In the genomic region with DNA sequence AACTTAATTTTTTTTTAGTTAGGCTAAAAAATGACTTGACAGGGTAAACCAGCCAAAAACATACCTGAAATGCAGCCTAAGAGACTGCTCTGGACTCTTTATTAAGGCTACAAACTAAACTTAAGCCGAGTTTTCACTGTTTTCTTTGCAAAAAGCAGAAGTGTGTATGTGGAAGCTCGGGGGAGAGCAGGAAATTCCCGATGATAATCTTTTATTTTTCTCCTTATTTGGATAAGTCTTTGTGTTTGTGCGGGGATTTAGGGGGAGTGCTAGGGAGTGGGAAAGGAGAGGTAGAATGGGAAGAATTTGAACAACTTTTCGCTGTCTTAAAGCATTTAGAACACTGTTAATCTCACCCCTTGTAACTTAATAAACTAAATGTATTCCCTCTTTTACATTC, we compare ENCODE assay signal across 13 cellular contexts. TPM values are rescaled to one million over a fixed set of nuclear protein-coding genes. Genes with fewer than 3 reads are reported as not detected.
DNase-seq lines count a peak whose midpoint lies in the region; ATAC-seq, FAIRE-seq and TF ChIP-seq lines count a peak whose summit lies in the region.
"Had no signal": no experiment of that assay in that cellular context is flagged by ENCODE, and none has a peak within 500 bp of the region (broad histone marks: within the 10 kb centered on the region; RNA-seq: fewer than 3 reads in every experiment).

No MANE protein-coding gene starts in this region.

- ATAC-seq in HG02852 (IDR thresholded peaks at IDR 0.05; ENCODE audit: unreplicated experiment), result no peak

- H3K9me2 ChIP-seq in SK-N-SH, result no peaks in the 10 kb centered on the region

- H3K4me3 ChIP-seq in CD8-positive, alpha-beta memory T cell (ENCODE audit: low read length), result no peak overlapping the region
- H3K4me3 ChIP-seq in SK-N-SH (ENCODE audit: low read depth in 2 of 2, low read length in 1 of 2) (peak overlapping the region in 1 of 2 experiments; percentile 46; a peak in 2 of 4 replicates), endothelial cell of umbilical vein (replicated peaks in 1 of 3; ENCODE audit: insufficient read depth in 1 of 3, low read depth in 1 of 3, low read length in 3 of 3) (peak overlapping the region in 1 of 3 experiments; percentile 32), osteoblast (ENCODE audit: insufficient read depth, low read length) (no peak overlapping the region)

- no peak for TF ChIP-seq RAD21 in SK-N-SH (IDR thresholded peaks at IDR 0.05; ENCODE audit: low read length)

- CTCF ChIA-PET in CD8-positive, alpha-beta memory T cell (lab: Charles Lee), result no interaction called here
- CTCF ChIA-PET in SK-N-SH (lab: Yijun Ruan, JAX) (interaction anchor here (1.4 kb wide), 1 partner anchor 13 kb away, joined by 3 read pairs; no protein-coding TSS in a partner anchor), endothelial cell of umbilical vein (lab: Charles Lee) (interaction anchor here (1.0 to 1.5 kb wide), 3 partner anchors 12 to 34 kb away, joined by 3 to 5 read pairs (median 4); no protein-coding TSS in a partner anchor)

- H3K36me3 Mint-ChIP-seq in CD8-positive, alpha-beta memory T cell, result peaks cover 6 to 60% (median 25%) of the 10 kb centered on the region in 3 donors
- H3K36me3 Mint-ChIP-seq in activated T-helper 2 cell treated with anti-CD3 and anti-CD28 coated beads, Interferon-gamma antibody, Interleukin-2, Interleukin-4, amounts not matched to agents 10 μg/mL and 5 μg/mL and 100 μg/mL, durations not matched to agents 14 hours and 24 hours and 36 hours (ENCODE audit: low read depth), result peaks cover 30% of the 10 kb centered on the region

- POLR2A ChIA-PET in CD8-positive, alpha-beta memory T cell (lab: Charles Lee), result no interaction called here
- POLR2A ChIA-PET in SK-N-SH (lab: Yijun Ruan, JAX) (no interaction called here), endothelial cell of umbilical vein (lab: Charles Lee) (no interaction called here)

- H3K4me2 ChIP-seq in SK-N-SH (peak overlapping the region; percentile 56), endothelial cell of umbilical vein (ENCODE audit: insufficient read depth, low read length) (peak overlapping the region; percentile 87), osteoblast (ENCODE audit: insufficient read depth, low read length) (peak overlapping the region; percentile 53)

- no peaks in the 10 kb centered on the region for H4K20me1 ChIP-seq in SK-N-SH (ENCODE audit: insufficient read depth)
- no peaks in the 10 kb centered on the region for H4K20me1 ChIP-seq in endothelial cell of umbilical vein (replicated peaks; ENCODE audit: control insufficient read depth, extremely low read depth, insufficient read depth, low read length)
- H4K20me1 ChIP-seq in osteoblast (ENCODE audit: insufficient read depth, low read length), result no peaks in the 10 kb centered on the region

- H3K27me3 Mint-ChIP-seq in CD8-positive, alpha-beta memory T cell, result no peaks in the 10 kb centered on the region
- H3K27me3 Mint-ChIP-seq in activated T-helper 2 cell treated with anti-CD3 and anti-CD28 coated beads, Interferon-gamma antibody, Interleukin-2, Interleukin-4, amounts not matched to agents 10 μg/mL and 5 μg/mL and 100 μg/mL, durations not matched to agents 14 hours and 24 hours and 36 hours (ENCODE audit: low read depth), result no peaks in the 10 kb centered on the region

- no peaks in the 10 kb centered on the region for H3K4me1 Mint-ChIP-seq in CD8-positive, alpha-beta memory T cell
- peaks cover 7% of the 10 kb centered on the region for H3K4me1 Mint-ChIP-seq in activated T-helper 2 cell treated with anti-CD3 and anti-CD28 coated beads, Interferon-gamma antibody, Interleukin-2, Interleukin-4, amounts not matched to agents 10 μg/mL and 5 μg/mL and 100 μg/mL, durations not matched to agents 14 hours and 24 hours and 36 hours (ENCODE audit: low read depth)

- no peak overlapping the region for H3K4me3 Mint-ChIP-seq in CD8-positive, alpha-beta memory T cell
- H3K4me3 Mint-ChIP-seq in activated T-helper 2 cell treated with anti-CD3 and anti-CD28 coated beads, Interferon-gamma antibody, Interleukin-2, Interleukin-4, amounts not matched to agents 10 μg/mL and 5 μg/mL and 100 μg/mL, durations not matched to agents 14 hours and 24 hours and 36 hours (ENCODE audit: low read depth), result no peak overlapping the region

- no peak overlapping the region for H3K27ac Mint-ChIP-seq in CD8-positive, alpha-beta memory T cell
- no peak overlapping the region for H3K27ac Mint-ChIP-seq in activated T-helper 2 cell treated with anti-CD3 and anti-CD28 coated beads, Interferon-gamma antibody, Interleukin-2, Interleukin-4, amounts not matched to agents 10 μg/mL and 5 μg/mL and 100 μg/mL, durations not matched to agents 14 hours and 24 hours and 36 hours

- no peak for FAIRE-seq in endothelial cell of umbilical vein (lab: Jason Lieb, UNC)
- FAIRE-seq: bronchial epithelial cell had no signal

- H2AFZ ChIP-seq in SK-N-SH (ENCODE audit: low read depth) (peak overlapping the region; percentile 6; the same call in 1 of the 2 replicates), endothelial cell of umbilical vein (ENCODE audit: low read depth, low read length) (peak overlapping the region; percentile 31), osteoblast (ENCODE audit: low read length) (peak overlapping the region; percentile 11)

- TF ChIP-seq CTCF in SK-N-SH (IDR thresholded peaks at IDR 0.05) (no peak), endothelial cell of umbilical vein (IDR thresholded peaks at IDR 0.05; ENCODE audit: extremely low read depth in 1 of 2, insufficient read depth in 1 of 2, low read depth in 1 of 2, low read length in 2 of 2) (no peak), osteoblast (IDR thresholded peaks at IDR 0.05; ENCODE audit: extremely low read depth, low read depth, low read length) (no peak)

- dilution Hi-C loops in endothelial cell of umbilical vein (cut with MboI; ENCODE audit: extremely low pct_ligation_motif_present, low sequenced_read_pairs), result no loop called here

- no peaks in the 10 kb centered on the region for H3K9me3 ChIP-seq in CD8-positive, alpha-beta memory T cell (ENCODE audit: low read length)
- H3K9me3 ChIP-seq in SK-N-SH (no peaks in the 10 kb centered on the region), endothelial cell of umbilical vein (replicated peaks; ENCODE audit: control insufficient read depth, insufficient read depth, low read length) (no peaks in the 10 kb centered on the region), osteoblast (ENCODE audit: low read depth, low read length) (no peaks in the 10 kb centered on the region)

- H3K9ac ChIP-seq in SK-N-SH (peak overlapping the region; percentile 25; the same call in 1 of the 2 replicates), endothelial cell of umbilical vein (replicated peaks; ENCODE audit: extremely low read depth, insufficient read depth, low read length) (peak overlapping the region; percentile 68)

- H3K9me3 Mint-ChIP-seq in CD8-positive, alpha-beta memory T cell, result no peaks in the 10 kb centered on the region
- no peaks in the 10 kb centered on the region for H3K9me3 Mint-ChIP-seq in activated T-helper 2 cell treated with anti-CD3 and anti-CD28 coated beads, Interferon-gamma antibody, Interleukin-2, Interleukin-4, amounts not matched to agents 10 μg/mL and 5 μg/mL and 100 μg/mL, durations not matched to agents 14 hours and 24 hours and 36 hours

- no peaks in the 10 kb centered on the region for H3K27me3 ChIP-seq in CD8-positive, alpha-beta memory T cell (ENCODE audit: insufficient read depth, low read length, poor library complexity, severe bottlenecking)
- no peaks in the 10 kb centered on the region for H3K27me3 ChIP-seq in SK-N-SH (ENCODE audit: insufficient read depth)
- no peaks in the 10 kb centered on the region for H3K27me3 ChIP-seq in endothelial cell of umbilical vein (ENCODE audit: control insufficient read depth in 2 of 2, insufficient read depth in 2 of 2, low read length in 2 of 2)
- H3K27me3 ChIP-seq in osteoblast (ENCODE audit: insufficient read depth, low read length), result no peaks in the 10 kb centered on the region

- intact Hi-C loops in endothelial cell of umbilical vein (cut with micrococcal nuclease) (no loop called here), posterior cingulate gyrus (cut with DNase I) (no loop called here)
- intact Hi-C loops in activated T-helper 2 cell treated with anti-CD3 and anti-CD28 coated beads, Interferon-gamma antibody, Interleukin-2, Interleukin-4, amounts not matched to agents 10 μg/mL and 5 μg/mL and 100 μg/mL, durations not matched to agents 14 hours and 24 hours and 36 hours (cut with micrococcal nuclease), result no loop called here

- H3K9me1 ChIP-seq in endothelial cell of umbilical vein (replicated peaks; ENCODE audit: control insufficient read depth, extremely low read depth, insufficient read depth, low read length), result no peaks in the 10 kb centered on the region

- no peaks in the 10 kb centered on the region for H3K79me2 ChIP-seq in SK-N-SH (ENCODE audit: insufficient read depth)
- H3K79me2 ChIP-seq in endothelial cell of umbilical vein (ENCODE audit: control insufficient read depth, insufficient read depth, low read length), result no peaks in the 10 kb centered on the region
- no peaks in the 10 kb centered on the region for H3K79me2 ChIP-seq in osteoblast (ENCODE audit: insufficient read depth, low read length)

- no peak for TF ChIP-seq POLR2A in endothelial cell of umbilical vein (IDR thresholded peaks at IDR 0.05; ENCODE audit: low read depth, low read length)

- no TSS peak for BruUV-seq in endothelial cell of umbilical vein (replicated peaks; lab: Mats Ljungman, UMichigan)

- H3K36me3 ChIP-seq in CD8-positive, alpha-beta memory T cell (ENCODE audit: insufficient read depth, low read length), result peaks cover 5% of the 10 kb centered on the region
- H3K36me3 ChIP-seq in SK-N-SH (replicated peaks in 1 of 2; ENCODE audit: control insufficient read depth in 1 of 2, insufficient read depth in 2 of 2, low read length in 1 of 2), result peaks cover 26 to 41% of the 10 kb centered on the region in 2 experiments
- H3K36me3 ChIP-seq in endothelial cell of umbilical vein (ENCODE audit: control insufficient read depth in 2 of 2, extremely low read depth in 1 of 2, insufficient read depth in 2 of 2, low read length in 2 of 2), result no peaks in the 10 kb centered on the region
- peaks cover 4% of the 10 kb centered on the region for H3K36me3 ChIP-seq in osteoblast (ENCODE audit: insufficient read depth, low read length)

- WGBS in SK-N-SH (ENCODE audit: low lambda C conversion rate), result 32% methylated on average over 5 of the region's 5 CpGs

- peaks cover 41% of the 10 kb centered on the region for H3F3A ChIP-seq in SK-N-SH (replicated peaks; ENCODE audit: insufficient read depth)

- peak overlapping the region; percentile 33 for H3K27ac ChIP-seq in CD8-positive, alpha-beta memory T cell (ENCODE audit: low read depth, low read length)
- H3K27ac ChIP-seq in SK-N-SH (ENCODE audit: low read depth in 2 of 2, low read length in 1 of 2) (peak overlapping the region; percentile 68 to 87), endothelial cell of umbilical vein (ENCODE audit: insufficient read depth, low read depth, low read length) (peak overlapping the region; percentile 70), osteoblast (ENCODE audit: low read depth, low read length) (peak overlapping the region; percentile 65)

- TF ChIP-seq EP300 in SK-N-SH (IDR thresholded peaks at IDR 0.05; ENCODE audit: borderline replicate concordance in 1 of 2, low read depth in 1 of 2, low read length in 1 of 2), result no peak

- no peaks in the 10 kb centered on the region for H3K4me1 ChIP-seq in CD8-positive, alpha-beta memory T cell (ENCODE audit: insufficient read depth, low read length)
- peaks cover 0 to 24% of the 10 kb centered on the region in 2 experiments; a peak in 3 of 4 replicates for H3K4me1 ChIP-seq in SK-N-SH (ENCODE audit: control insufficient read depth in 1 of 2, insufficient read depth in 2 of 2, low read depth in 1 of 2, low read length in 1 of 2)
- peaks cover 28% of the 10 kb centered on the region for H3K4me1 ChIP-seq in endothelial cell of umbilical vein (ENCODE audit: control insufficient read depth, extremely low read depth, insufficient read depth, low read length)
- H3K4me1 ChIP-seq in osteoblast (ENCODE audit: insufficient read depth, low read length), result peaks cover 26% of the 10 kb centered on the region

- no peak for DNase-seq in CD8-positive, alpha-beta memory T cell
- DNase-seq in SK-N-SH (no peak), endothelial cell of umbilical vein (ENCODE audit: low read depth, low spot score) (peak; percentile 87), osteoblast (ENCODE audit: insufficient read length, low spot score, missing footprints) (no peak), germinal center (ENCODE audit: low spot score) (no peak), posterior cingulate gyrus (no peak)
- no peak for DNase-seq in activated T-helper 2 cell treated with anti-CD3 and anti-CD28 coated beads, Interferon-gamma antibody, Interleukin-2, Interleukin-4, amounts not matched to agents 10 μg/mL and 5 μg/mL and 100 μg/mL, durations not matched to agents 14 hours and 24 hours and 36 hours (ENCODE audit: low spot score)
- DNase-seq: activated CD4-positive, alpha-beta T cell treated with anti-CD3 and anti-CD28 coated beads, Interleukin-2, amount 50 U/mL, for 1 hour; islet precursor cell; NCI-H2081 treated with DMSO at 0.1 percent for 48 hours; SW 1271 had no signal

RNA-seq across cellular contexts. Expression of a gene that starts 30.7 kb away (rescaled TPM):
- under 1 TPM; 0.35 to 0.61 TPM for total RNA-seq in CD8-positive, alpha-beta memory T cell
- polyA plus RNA-seq in CD8-positive, alpha-beta memory T cell, result not detected
- polyA plus RNA-seq in SK-N-SH (2012; rRNA removed) (not detected in 2 replicates), endothelial cell of umbilical vein (0.36 and 0.62 TPM in 2 replicates)
- not detected in 2 replicates for polyA plus RNA-seq in SK-N-SH (2012; cell fraction: cytosol; rRNA removed)
- 0.08 and 0.27 TPM in 2 replicates for polyA plus RNA-seq in SK-N-SH (2012; cell fraction: nucleus; rRNA removed)
- total RNA-seq in endothelial cell of umbilical vein (2.4 and 2.7 TPM in 2 replicates), osteoblast (1.4 and 2.7 TPM in 2 replicates)
- polyA plus RNA-seq in endothelial cell of umbilical vein (2011; cell fraction: cytosol; rRNA removed), result 0.08 TPM in 1 of 2 replicates, not detected in the other
- 0.78 and 3.1 TPM in 2 replicates for polyA plus RNA-seq in endothelial cell of umbilical vein (2011; cell fraction: nucleus; rRNA removed)
- polyA plus RNA-seq in endothelial cell of umbilical vein (2012), result not detected in 2 replicates
- polyA minus RNA-seq in endothelial cell of umbilical vein, result 32.6 and 32.7 TPM in 2 replicates
- polyA minus RNA-seq in endothelial cell of umbilical vein (2011; cell fraction: cytosol; rRNA and poly(A)+ RNA removed), result 1.4 TPM
- 49.4 and 58.0 TPM in 2 replicates for polyA minus RNA-seq in endothelial cell of umbilical vein (2011; cell fraction: nucleus; rRNA and poly(A)+ RNA removed)
- total RNA-seq in activated T-helper 2 cell treated with anti-CD3 and anti-CD28 coated beads, Interferon-gamma antibody, Interleukin-2, Interleukin-4, amounts not matched to agents 10 μg/mL and 5 μg/mL and 100 μg/mL, durations not matched to agents 14 hours and 24 hours and 36 hours, result 0.59 and 1.0 TPM in 2 replicates
